In genomic region chr2:96325038-96325883, GRCh38 we compare ENCODE assay signal across 1 cellular context.
A peak's percentile ranks its signal among the peaks of the same experiment; 100 is the strongest.
TF ChIP-seq lines count a peak whose summit lies in the region.

ITPRIPL1 (plus strand) TSS chr2:96325317; CDS start chr2:96325840, 523 bp downstream.

TF ChIP-seq in HepG2, 621 proteins besides CTCF, POLR2A, EP300 and RAD21 (continued from another document and continues in another):
- TF ChIP-seq ZBTB40 (IDR thresholded peaks at IDR 0.05) (no peak), ZBTB40 (CRISPR knock-in tag; IDR thresholded peaks at IDR 0.05) (peak; percentile 73; the same call in 1 of the 2 replicates), ZFAT (CRISPR knock-in tag; conservative IDR thresholded peaks at IDR 0.05) (no peak), SMYD3 (CRISPR knock-in tag; IDR thresholded peaks at IDR 0.05) (no peak), ZFP91 (CRISPR knock-in tag; IDR thresholded peaks at IDR 0.05; ENCODE audit: borderline replicate concordance) (peak; percentile 99), ZNF207 (IDR thresholded peaks at IDR 0.05; ENCODE audit: borderline replicate concordance) (no peak), ZBTB39 (CRISPR knock-in tag; IDR thresholded peaks at IDR 0.05) (no peak), ZNF704 (CRISPR knock-in tag; IDR thresholded peaks at IDR 0.05; ENCODE audit: borderline replicate concordance) (0 out of 2 replicates have a peak, but pooled peaks have one; percentile 72), ZNF737 (CRISPR knock-in tag; IDR thresholded peaks at IDR 0.05; ENCODE audit: borderline replicate concordance) (no peak), ZNF609 (CRISPR knock-in tag; IDR thresholded peaks at IDR 0.05; ENCODE audit: borderline replicate concordance) (peak; percentile 54; the same call in 1 of the 2 replicates), TAF15 (IDR thresholded peaks at IDR 0.05; ENCODE audit: low read depth, low read length, poor library complexity, severe bottlenecking) (no peak), ELF4 (CRISPR knock-in tag; IDR thresholded peaks at IDR 0.05; ENCODE audit: borderline replicate concordance) (no peak), ZBTB49 (CRISPR knock-in tag; IDR thresholded peaks at IDR 0.05; ENCODE audit: borderline replicate concordance) (no peak), CENPBD1 (CRISPR knock-in tag; IDR thresholded peaks at IDR 0.05; ENCODE audit: borderline replicate concordance, low read depth) (no peak), MYC (CRISPR knock-in tag; IDR thresholded peaks at IDR 0.05; ENCODE audit: borderline replicate concordance) (peak; percentile 83), ZNF329 (CRISPR knock-in tag; IDR thresholded peaks at IDR 0.05; ENCODE audit: low read depth) (no peak), ZBED4 (CRISPR knock-in tag; IDR thresholded peaks at IDR 0.05; ENCODE audit: borderline replicate concordance) (peak; percentile 35; the same call in 1 of the 2 replicates), ETS1 (CRISPR knock-in tag; IDR thresholded peaks at IDR 0.05) (0 out of 2 replicates have a peak, but pooled peaks have one; percentile 68), ZNF335 (CRISPR knock-in tag; IDR thresholded peaks at IDR 0.05) (no peak), NR2C2 (CRISPR knock-in tag; IDR thresholded peaks at IDR 0.05; ENCODE audit: borderline replicate concordance) (peak; percentile 41)
